ENCODE assay signal across 8 cellular contexts in genomic region chr19:1131718-1132552, GRCh38. TPM values are rescaled to one million over a fixed set of nuclear protein-coding genes. Genes with fewer than 3 reads are reported as not detected.
DNase-seq lines count a peak whose midpoint lies in the region; ATAC-seq and TF ChIP-seq lines count a peak whose summit lies in the region.

No MANE protein-coding gene starts in this region.

- TF ChIP-seq POLR2A in tibial nerve (IDR thresholded peaks at IDR 0.05) = peak in 1 of 2 donors; percentile 12

- 1 to 2% methylated on average over 28 to 36 of the region's 64 CpGs for WGBS in tibial nerve, 2 donors

- ATAC-seq in GM18498 (IDR thresholded peaks at IDR 0.05; ENCODE audit: unreplicated experiment) = peak; percentile 57
- ATAC-seq in HG03064 (IDR thresholded peaks at IDR 0.05; ENCODE audit: low read depth, unreplicated experiment) = peak; percentile 72
- peak; percentile 74 to 81 for ATAC-seq in activated naive CD4-positive, alpha-beta T cell treated with anti-CD3 and anti-CD28 coated beads, Interleukin-2, amount 50 U/mL, for 72 hours

- TF ChIP-seq EP300 in tibial nerve (IDR thresholded peaks at IDR 0.05) = peak; percentile 76 to 79

- H3K9me3 ChIP-seq in cardiac muscle cell (ENCODE audit: low read depth) = no peaks in the 10 kb centered on the region
- H3K9me3 ChIP-seq in tibial nerve = no peaks in the 10 kb centered on the region

- H3K4me3 ChIP-seq in cardiac muscle cell = peak overlapping the region; percentile 30
- peak overlapping the region; percentile 50 to 97 (median 76) for H3K4me3 ChIP-seq in tibial nerve

- peak; percentile 87 for DNase-seq in SKM-1 (lab: John Stamatoyannopoulos, UW; ENCODE audit: unreplicated experiment)
- DNase-seq in activated naive CD4-positive, alpha-beta T cell treated with anti-CD3 and anti-CD28 coated beads, Interleukin-2, amount 50 U/mL, for 72 hours (ENCODE audit: low spot score in 2 of 2) = peak; percentile 89 to 94
- peak; percentile 73 to 94 for DNase-seq in cardiac muscle cell (ENCODE audit: low read depth in 1 of 2, low spot score in 1 of 2)
- DNase-seq in pons (ENCODE audit: low spot score) = peak; percentile 37
- peak; percentile 66 to 77 for DNase-seq in tibial nerve (ENCODE audit: low spot score in 2 of 2)
- no peak for DNase-seq in NCI-H2107 treated with DMSO at 0.1 percent for 48 hours (lab: John Stamatoyannopoulos, UW; ENCODE audit: unreplicated experiment)

- H3K9me3 Mint-ChIP-seq in activated naive CD4-positive, alpha-beta T cell treated with anti-CD3 and anti-CD28 coated beads, Interleukin-2, amount 50 U/mL, for 72 hours = no peaks in the 10 kb centered on the region

- peaks cover 8 to 29% of the 10 kb centered on the region in 2 donors for H3K36me3 Mint-ChIP-seq in activated naive CD4-positive, alpha-beta T cell treated with anti-CD3 and anti-CD28 coated beads, Interleukin-2, amount 50 U/mL, for 72 hours

- TF ChIP-seq CTCF in cardiac muscle cell (IDR thresholded peaks at IDR 0.05; ENCODE audit: low read depth, low read length) (peak; percentile 27), tibial nerve (IDR thresholded peaks at IDR 0.05) (peak in 2 of 5 experiments; percentile 43 to 44)

- H3K4me1 ChIP-seq in cardiac muscle cell (ENCODE audit: low read depth) = peaks cover 15% of the 10 kb centered on the region
- H3K4me1 ChIP-seq in tibial nerve = peaks cover 0 to 92% (median 45%) of the 10 kb centered on the region in 4 donors

- H3K27me3 ChIP-seq in cardiac muscle cell (no peaks in the 10 kb centered on the region), tibial nerve (no peaks in the 10 kb centered on the region)

- peak overlapping the region; percentile 54 for H3K27ac ChIP-seq in cardiac muscle cell
- H3K27ac ChIP-seq in tibial nerve = peak overlapping the region; percentile 62 to 94 (median 92)

- H3K36me3 ChIP-seq in cardiac muscle cell (peaks cover 3% of the 10 kb centered on the region), tibial nerve (peaks cover 0 to 37% (median 7%) of the 10 kb centered on the region in 3 donors)

- H3K27ac Mint-ChIP-seq in activated naive CD4-positive, alpha-beta T cell treated with anti-CD3 and anti-CD28 coated beads, Interleukin-2, amount 50 U/mL, for 72 hours = peak overlapping the region; percentile 94 to 97

RNA-seq across cellular contexts. Expression of gene GPX4, which starts 28.1 kb away (rescaled TPM):
- 100 to 1,000 TPM; 154 to 316 TPM for total RNA-seq in activated naive CD4-positive, alpha-beta T cell treated with anti-CD3 and anti-CD28 coated beads, Interleukin-2, amount 50 U/mL, for 72 hours
- total RNA-seq in cardiac muscle cell (759 and 903 TPM in 2 replicates), tibial nerve (100 to 1,000 TPM; 337 to 518 (median 493) TPM)
- 826 and 860 TPM in 2 replicates for polyA plus RNA-seq in cardiac muscle cell

RNA-seq across cellular contexts. Expression of gene POLR2E, which starts 36.8 kb away (rescaled TPM):
- total RNA-seq in activated naive CD4-positive, alpha-beta T cell treated with anti-CD3 and anti-CD28 coated beads, Interleukin-2, amount 50 U/mL, for 72 hours = 100 to 1,000 TPM; 248 to 259 TPM
- total RNA-seq in cardiac muscle cell (371 and 410 TPM in 2 replicates), tibial nerve (100 to 1,000 TPM in 3 of 4 donors, 10 to 100 TPM in 1; 81.6 to 136 (median 121) TPM)
- 409 and 487 TPM in 2 replicates for polyA plus RNA-seq in cardiac muscle cell

RNA-seq across cellular contexts. Expression of gene SBNO2, which starts 42.1 kb away (rescaled TPM):
- total RNA-seq in activated naive CD4-positive, alpha-beta T cell treated with anti-CD3 and anti-CD28 coated beads, Interleukin-2, amount 50 U/mL, for 72 hours = 100 to 1,000 TPM; 113 to 144 TPM
- total RNA-seq in cardiac muscle cell (23.0 and 28.5 TPM in 2 replicates), tibial nerve (100 to 1,000 TPM in 1 of 4 donors, 10 to 100 TPM in 3; 26.6 to 105 (median 39.3) TPM)
- polyA plus RNA-seq in cardiac muscle cell = 6.8 and 11.8 TPM in 2 replicates
